14 cellular contexts compared by ENCODE assay signal in the genomic region with DNA sequence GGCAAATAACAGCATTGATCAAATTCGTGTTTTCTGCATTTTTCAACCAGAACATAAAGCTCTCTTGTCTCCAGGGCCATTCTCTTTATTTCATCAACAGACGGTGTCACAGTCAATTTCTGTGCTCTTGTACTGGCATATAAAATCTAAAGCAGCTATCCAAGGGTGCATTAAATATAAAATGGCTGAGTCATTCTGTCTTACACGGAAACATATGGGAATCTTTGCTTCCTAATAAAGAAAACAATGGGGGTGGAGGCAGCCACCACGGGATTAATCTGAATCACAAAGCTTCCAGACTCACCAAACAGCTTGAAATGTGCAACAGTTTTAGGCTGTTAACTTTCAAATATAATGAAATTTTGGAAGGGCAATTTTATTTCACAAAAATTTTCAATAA.
DNase-seq lines count a peak whose midpoint lies in the region; ATAC-seq and TF ChIP-seq lines count a peak whose summit lies in the region.
"Had no signal": no experiment of that assay in that cellular context is flagged by ENCODE, and none has a peak within 500 bp of the region (broad histone marks: within the 10 kb centered on the region; RNA-seq: fewer than 3 reads in every experiment).

No MANE protein-coding gene starts in this region.

- DNase-seq in Caki2 (ENCODE audit: low read depth) (peak; percentile 18), M059J (ENCODE audit: low read depth) (peak; percentile 7), dedifferentiated amniotic fluid mesenchymal stem cell (ENCODE audit: extremely low spot score) (peak; percentile 73), omental fat pad (ENCODE audit: low spot score) (no peak), mesenteric fat pad (ENCODE audit: low spot score) (no peak), suprapubic skin (ENCODE audit: low spot score in 2 of 2) (no peak)
- DNase-seq: hippocampal formation; stimulated activated CD4-positive, alpha-beta T cell treated with anti-CD3 and anti-CD28 coated beads, Interleukin-2, amount 100 ng/mL, for 48 hours; stimulated activated naive CD8-positive, alpha-beta T cell treated with anti-CD3 and anti-CD28 coated beads, Interleukin-15, amount 100 ng/mL, for 72 hours; T1000 had no signal

- in situ Hi-C loops in Caki2 (cut with HindIII; ENCODE audit: low pct_unique_long_range_greater_than_20kb, low sequenced_read_pairs) = no loop called here

- no peak for TF ChIP-seq CTCF in omental fat pad (IDR thresholded peaks at IDR 0.05)
- no peak for TF ChIP-seq CTCF in suprapubic skin (IDR thresholded peaks at IDR 0.05)

- TF ChIP-seq EP300 in suprapubic skin (IDR thresholded peaks at IDR 0.05) = no peak

- H3K9me3 ChIP-seq in neuron (ENCODE audit: low read length) = no peaks in the 10 kb centered on the region
- H3K9me3 ChIP-seq in suprapubic skin = no peaks in the 10 kb centered on the region

- peak overlapping the region; percentile 82 for H2AFZ ChIP-seq in neuron (ENCODE audit: low read depth, low read length)

- H3K4me3 ChIP-seq in neuron (ENCODE audit: low read length) (no peak overlapping the region), suprapubic skin (no peak overlapping the region)
- H3K4me3 ChIP-seq: lung had no signal

- H3K27ac ChIP-seq in suprapubic skin = no peak overlapping the region

- ATAC-seq in omental fat pad (ENCODE audit: low FRiP score) (no peak), HG03571 (IDR thresholded peaks at IDR 0.05; ENCODE audit: unreplicated experiment) (no peak)
- ATAC-seq: Panc1; stimulated activated naive CD8-positive, alpha-beta T cell treated with anti-CD3 and anti-CD28 coated beads, Interleukin-15, amount 100 ng/mL, for 72 hours had no signal

- no peak for TF ChIP-seq POLR2A in suprapubic skin (IDR thresholded peaks at IDR 0.05)

- H3K36me3 ChIP-seq in neuron (ENCODE audit: insufficient read depth, low read length) (no peaks in the 10 kb centered on the region), suprapubic skin (no peaks in the 10 kb centered on the region)

- H3K27me3 ChIP-seq in neuron (ENCODE audit: insufficient read depth, low read length) (no peaks in the 10 kb centered on the region), suprapubic skin (no peaks in the 10 kb centered on the region)

- WGBS in suprapubic skin = 43% methylated on average over 4 of the region's 4 CpGs

- H3K4me1 ChIP-seq in neuron (ENCODE audit: insufficient read depth, low read length) (peaks cover 11% of the 10 kb centered on the region), suprapubic skin (no peaks in the 10 kb centered on the region)

Comparison
In these comparisons a context has a peak if more than half of its experiments do, and no peak if none do; other contexts are left out.
1. DNase-seq: peak in Caki2 (single experiment), M059J (single experiment) and dedifferentiated amniotic fluid mesenchymal stem cell (single experiment); none in omental fat pad (single experiment), mesenteric fat pad (single experiment) and suprapubic skin (0 of 2).